Comparison of ENCODE assay signal across 10 cellular contexts in the genomic region with DNA sequence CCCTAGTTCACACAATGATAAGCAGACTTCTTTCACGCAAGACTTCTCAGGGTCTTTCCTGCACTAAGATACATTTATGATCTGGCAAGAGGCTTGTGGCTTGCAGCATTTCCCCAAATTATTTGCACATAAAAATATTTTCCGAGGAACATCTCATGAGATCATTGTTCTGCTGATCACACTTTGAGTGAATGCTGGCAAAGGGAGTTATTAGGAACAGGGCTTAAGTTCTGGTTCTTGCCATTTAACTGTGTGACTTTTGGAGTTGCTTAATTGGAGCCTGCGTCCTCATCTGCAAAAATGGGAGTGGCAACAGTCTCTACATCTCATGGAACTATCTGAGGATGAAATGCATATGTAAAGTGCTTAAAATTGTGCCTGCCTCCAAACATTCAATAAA. TPM values are rescaled to one million over a fixed set of nuclear protein-coding genes. Genes with fewer than 3 reads are reported as not detected.
DNase-seq lines count a peak whose midpoint lies in the region; ATAC-seq and TF ChIP-seq lines count a peak whose summit lies in the region.
"Had no signal": no experiment of that assay in that cellular context is flagged by ENCODE, and none has a peak within 500 bp of the region (broad histone marks: within the 10 kb centered on the region; RNA-seq: fewer than 3 reads in every experiment).

No MANE protein-coding gene starts in this region.

- H3K9me1 ChIP-seq in IMR-90 (ENCODE audit: insufficient read depth, low read length): peaks cover 41% of the 10 kb centered on the region

- no peak overlapping the region for H3K4me2 ChIP-seq in IMR-90 (ENCODE audit: low read depth, low read length)

- no peak for DNase-seq in IMR-90
- DNase-seq in upper lobe of left lung: no peak
- no peak for DNase-seq in GM10266 (ENCODE audit: extremely low spot score)
- no peak for DNase-seq in substantia nigra (lab: John Stamatoyannopoulos, UW)
- DNase-seq: cerebellar nuclear complex had no signal

- no peaks in the 10 kb centered on the region for H3K9me3 ChIP-seq in IMR-90 (ENCODE audit: control insufficient read depth, insufficient read depth, low read length)
- no peaks in the 10 kb centered on the region for H3K9me3 ChIP-seq in mucosa of rectum (ENCODE audit: control insufficient read depth in 2 of 2, low read length in 2 of 2)
- H3K9me3 ChIP-seq in upper lobe of left lung: no peaks in the 10 kb centered on the region

- H3K23ac ChIP-seq in IMR-90 (ENCODE audit: low read depth, low read length): no peak overlapping the region; the same call in 1 of the 2 replicates

- H3K27me3 ChIP-seq in IMR-90 (ENCODE audit: control insufficient read depth, insufficient read depth, low read length): no peaks in the 10 kb centered on the region
- no peaks in the 10 kb centered on the region for H3K27me3 ChIP-seq in mucosa of rectum (ENCODE audit: control insufficient read depth in 2 of 2, insufficient read depth in 2 of 2, low read length in 2 of 2)
- H3K27me3 ChIP-seq in upper lobe of left lung: no peaks in the 10 kb centered on the region

- WGBS in IMR-90 (ENCODE audit: extremely low coverage in 2 of 2, insufficient read length in 1 of 2), 2 experiments: no CpG with 5 or more reads among the region's 3 CpGs
- WGBS in upper lobe of left lung, 2 donors: 62 to 65% methylated on average over 3 of the region's 3 CpGs

- no peak overlapping the region for H2AK9ac ChIP-seq in IMR-90 (replicated peaks; ENCODE audit: low read depth, low read length, poor library complexity)

- H3K36me3 Mint-ChIP-seq in brain: no peaks in the 10 kb centered on the region
- H3K36me3 Mint-ChIP-seq: activated naive CD8-positive, alpha-beta T cell had no signal

- no peak overlapping the region; the same call in 2 of the 3 replicates for H2BK15ac ChIP-seq in IMR-90 (ENCODE audit: low read depth, low read length)

- no peak overlapping the region for H2AFZ ChIP-seq in IMR-90 (replicated peaks; ENCODE audit: low read length, poor library complexity)
- H2AFZ ChIP-seq: parathyroid adenoma had no signal

- peaks cover 6% of the 10 kb centered on the region for H4K20me1 ChIP-seq in IMR-90 (ENCODE audit: insufficient read depth, low read length)

- TF ChIP-seq EP300 in upper lobe of left lung (IDR thresholded peaks at IDR 0.05): no peak

- no peak overlapping the region for H2BK5ac ChIP-seq in IMR-90 (ENCODE audit: low read depth, low read length, poor library complexity, severe bottlenecking)

- CTCF ChIA-PET in IMR-90 (lab: Yijun Ruan, JAX): no interaction called here

- no peak overlapping the region for H3K14ac ChIP-seq in IMR-90 (replicated peaks; ENCODE audit: low read depth, low read length)

- peaks cover 16% of the 10 kb centered on the region for H3K4me1 ChIP-seq in IMR-90 (ENCODE audit: control insufficient read depth, insufficient read depth, low read length)
- peaks cover 17 to 42% of the 10 kb centered on the region in 2 donors for H3K4me1 ChIP-seq in mucosa of rectum (ENCODE audit: control insufficient read depth in 2 of 2, insufficient read depth in 2 of 2, low read length in 2 of 2)
- peaks cover 12 to 29% (median 21%) of the 10 kb centered on the region in 4 donors for H3K4me1 ChIP-seq in upper lobe of left lung

- peak overlapping the region in 1 of 2 experiments; percentile 49; a peak in 1 of 4 replicates for H4K8ac ChIP-seq in IMR-90 (ENCODE audit: low read depth in 2 of 2, low read length in 2 of 2)

- ATAC-seq in IMR-90 (ENCODE audit: low read depth) (no peak), upper lobe of left lung (ENCODE audit: low FRiP score in 2 of 2) (no peak), GM21619 (IDR thresholded peaks at IDR 0.05; ENCODE audit: unreplicated experiment) (no peak)

- H3K56ac ChIP-seq in IMR-90 (ENCODE audit: extremely low read depth, insufficient read depth, low read length): no peak overlapping the region

- peaks cover 48 to 83% of the 10 kb centered on the region in 2 experiments for H3K79me1 ChIP-seq in IMR-90 (ENCODE audit: low read depth in 1 of 2, low read length in 2 of 2)

- no peaks in the 10 kb centered on the region for H3K27me3 Mint-ChIP-seq in brain
- H3K27me3 Mint-ChIP-seq: activated naive CD8-positive, alpha-beta T cell had no signal

- 0 out of 2 replicates have a peak overlapping the region, but pooled peaks have one; percentile 26 for H4K91ac ChIP-seq in IMR-90 (ENCODE audit: insufficient read depth, low read depth, low read length)

- POLR2A ChIA-PET in IMR-90 (lab: Charles Lee; ENCODE audit: unreplicated experiment): no interaction called here

- no TSS peak for BruUV-seq in IMR-90 (replicated peaks; lab: Mats Ljungman, UMichigan)

- intact Hi-C loops in IMR-90 (cut with micrococcal nuclease): no loop called here

- no peak overlapping the region for H4K5ac ChIP-seq in IMR-90 (ENCODE audit: low read depth, low read length)

- peak overlapping the region; percentile 54; the same call in 1 of the 2 replicates for H3K4ac ChIP-seq in IMR-90 (ENCODE audit: low read depth, low read length)

- H3K9me3 Mint-ChIP-seq in brain: peaks cover 0 to 3% (median 0%) of the 10 kb centered on the region in 5 experiments

- H2AK5ac ChIP-seq in IMR-90 (ENCODE audit: low read depth, low read length): peak overlapping the region; percentile 43; the same call in 1 of the 2 replicates

- peaks cover 3% of the 10 kb centered on the region; the same call in 1 of the 2 replicates for H3K36me3 ChIP-seq in IMR-90 (ENCODE audit: control insufficient read depth, insufficient read depth, low read length)
- no peaks in the 10 kb centered on the region for H3K36me3 ChIP-seq in mucosa of rectum (ENCODE audit: control insufficient read depth in 2 of 2, insufficient read depth in 2 of 2, low read length in 2 of 2)
- H3K36me3 ChIP-seq in upper lobe of left lung: no peaks in the 10 kb centered on the region

- no peak overlapping the region for H3K9ac ChIP-seq in IMR-90 (ENCODE audit: low read depth, low read length)
- no peak overlapping the region for H3K9ac ChIP-seq in mucosa of rectum (ENCODE audit: low read depth in 1 of 2, low read length in 2 of 2)
- H3K9ac ChIP-seq: parathyroid adenoma had no signal

- H3K27ac Mint-ChIP-seq in brain: peak overlapping the region in 3 of 5 experiments; percentile 90 to 94 (median 94)

- H2BK120ac ChIP-seq in IMR-90 (ENCODE audit: low read depth, low read length): no peak overlapping the region; the same call in 1 of the 2 replicates

- H2BK20ac ChIP-seq in IMR-90 (ENCODE audit: low read depth, low read length): peak overlapping the region; percentile 24; the same call in 1 of the 2 replicates

- TF ChIP-seq RAD21 in IMR-90 (IDR thresholded peaks at IDR 0.05; ENCODE audit: low read length): no peak

- H3K4me3 ChIP-seq in IMR-90 (ENCODE audit: insufficient read depth, low read depth, low read length) (no peak overlapping the region), mucosa of rectum (ENCODE audit: low read length in 2 of 2) (no peak overlapping the region), upper lobe of left lung (no peak overlapping the region)

- dilution Hi-C loops in IMR-90 (cut with HindIII; ENCODE audit: low sequenced_read_pairs, unreplicated experiment): no loop called here

- in situ Hi-C loops in IMR-90 (cut with MboI; ENCODE audit: low sequenced_read_pairs): no loop called here

- H3K4me3 Mint-ChIP-seq in brain: no peak overlapping the region

- H3K18ac ChIP-seq in IMR-90 (ENCODE audit: low read depth, low read length): no peak overlapping the region

- peaks cover 67% of the 10 kb centered on the region for H3K4me1 Mint-ChIP-seq in brain

- H3K27ac ChIP-seq in IMR-90 (ENCODE audit: insufficient read depth, low read length): no peak overlapping the region
- H3K27ac ChIP-seq in mucosa of rectum (ENCODE audit: low read depth in 2 of 2, low read length in 2 of 2): peak overlapping the region; percentile 17 to 86
- H3K27ac ChIP-seq in upper lobe of left lung: peak overlapping the region in 3 of 4 donors; percentile 71 to 79 (median 71)
- no peak overlapping the region for H3K27ac ChIP-seq in substantia nigra (ENCODE audit: low read depth, low read length, poor library complexity, severe bottlenecking)

- TF ChIP-seq CTCF in IMR-90 (conservative IDR thresholded peaks at IDR 0.05; ENCODE audit: low read depth, low read length) (no peak), brain (conservative IDR thresholded peaks at IDR 0.05) (no peak), upper lobe of left lung (IDR thresholded peaks at IDR 0.05) (no peak), GM10266 (IDR thresholded peaks at IDR 0.05; ENCODE audit: control insufficient read depth, insufficient read depth, low read depth, missing control alignments) (no peak)

- TF ChIP-seq POLR2A in IMR-90 (IDR thresholded peaks at IDR 0.05; ENCODE audit: low read depth, low read length): no peak
- TF ChIP-seq POLR2A in upper lobe of left lung (IDR thresholded peaks at IDR 0.05): no peak

TF ChIP-seq in IMR-90, 13 proteins besides CTCF, POLR2A, EP300 and RAD21 (continues in another document):
- TF ChIP-seq RCOR1 (IDR thresholded peaks at IDR 0.05; ENCODE audit: insufficient replicate concordance, low read length): no peak
- TF ChIP-seq MAFK (IDR thresholded peaks at IDR 0.05; ENCODE audit: low read depth, low read length): no peak
- TF ChIP-seq CEBPB (IDR thresholded peaks at IDR 0.05; ENCODE audit: low read depth, low read length): no peak
- TF ChIP-seq FOS (IDR thresholded peaks at IDR 0.05; ENCODE audit: low read depth, low read length): no peak
- TF ChIP-seq MAZ (IDR thresholded peaks at IDR 0.05; ENCODE audit: borderline replicate concordance, low read depth, low read length): no peak
- TF ChIP-seq CHD1 (IDR thresholded peaks at IDR 0.05; ENCODE audit: low read depth, low read length): no peak
- no peak for TF ChIP-seq BHLHE40 (IDR thresholded peaks at IDR 0.05; ENCODE audit: low read depth, low read length)
- TF ChIP-seq ELK1 (IDR thresholded peaks at IDR 0.05; ENCODE audit: borderline replicate concordance, low read depth, low read length): no peak
- no peak for TF ChIP-seq SMC3 (IDR thresholded peaks at IDR 0.05; ENCODE audit: low read depth, low read length)
- TF ChIP-seq MXI1 (IDR thresholded peaks at IDR 0.05; ENCODE audit: borderline replicate concordance, low read depth, low read length): no peak

RNA-seq across cellular contexts. Expression of gene GADD45A, which starts 50.2 kb away (rescaled TPM):
- total RNA-seq in IMR-90 (2012; rRNA removed) (10.9 and 16.7 TPM in 2 replicates), upper lobe of left lung (10 to 100 TPM; 21.7 to 45.6 (median 28.2) TPM)
- polyA plus RNA-seq in IMR-90 (2012; rRNA removed) (114 and 129 TPM in 2 replicates), brain (ENCODE audit: insufficient read depth, low read depth, low replicate concordance) (33.2 TPM)
- polyA plus RNA-seq in IMR-90 (2012; cell fraction: cytosol; rRNA removed): 128 and 171 TPM in 2 replicates
- polyA plus RNA-seq in IMR-90 (2012; cell fraction: nucleus; rRNA removed; ENCODE audit: low replicate concordance): 210 and 388 TPM in 2 replicates

Comparison
In these comparisons a context has a peak if more than half of its experiments do, and no peak if none do; other contexts are left out.
1. H3K27ac ChIP-seq: peak in mucosa of rectum (2 of 2) and upper lobe of left lung (3 of 4); none in IMR-90 (single experiment) and substantia nigra (single experiment).